11 cellular contexts compared by ENCODE assay signal in the genomic region with DNA sequence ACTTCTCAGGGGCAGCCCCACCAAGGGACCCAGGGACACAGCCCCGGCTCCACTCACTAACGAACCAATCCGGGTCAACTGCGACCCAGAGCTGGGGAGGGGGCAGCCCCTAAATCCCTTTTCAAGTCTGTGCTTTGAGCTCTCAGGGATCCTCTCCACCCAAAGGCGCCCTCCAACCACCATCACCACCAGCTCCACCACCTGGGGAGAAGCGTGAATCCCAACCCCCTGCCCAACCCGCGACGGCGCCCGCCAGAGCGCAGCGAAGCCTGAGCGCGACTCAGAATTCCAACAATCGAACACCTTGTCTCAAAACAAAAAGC. TPM values are rescaled to one million over a fixed set of nuclear protein-coding genes. Genes with fewer than 3 reads are reported as not detected.
DNase-seq lines count a peak whose midpoint lies in the region; ATAC-seq and TF ChIP-seq lines count a peak whose summit lies in the region.
"Had no signal": no experiment of that assay in that cellular context is flagged by ENCODE, and none has a peak within 500 bp of the region (broad histone marks: within the 10 kb centered on the region; RNA-seq: fewer than 3 reads in every experiment).

No MANE protein-coding gene starts in this region.

- H3K27me3 ChIP-seq in HUES6 (ENCODE audit: control insufficient read depth, insufficient read depth, low read length) (peaks cover 59% of the 10 kb centered on the region), skeletal muscle tissue (ENCODE audit: control insufficient read depth in 3 of 3, insufficient read depth in 3 of 3, low read length in 3 of 3) (peaks cover 31 to 33% (median 32%) of the 10 kb centered on the region in 3 donors)

- in situ Hi-C loops in KBM-7 (cut with MboI; ENCODE audit: low pct_unique_long_range_greater_than_20kb, low sequenced_read_pairs): no loop called here

- TF ChIP-seq CTCF in cardiac fibroblast (IDR thresholded peaks at IDR 0.05; ENCODE audit: low read depth, low read length): no peak

- no peak for ATAC-seq in HG02852 (IDR thresholded peaks at IDR 0.05; ENCODE audit: unreplicated experiment)

- peak overlapping the region; percentile 69 for H3K4me3 ChIP-seq in HUES6 (ENCODE audit: low read depth, low read length)
- H3K4me3 ChIP-seq in cardiac fibroblast (replicated peaks in 1 of 2; ENCODE audit: low read depth in 2 of 2, low read length in 2 of 2): peak overlapping the region; percentile 49 to 50
- peak overlapping the region in 2 of 3 donors; percentile 20 to 24 for H3K4me3 ChIP-seq in skeletal muscle tissue (ENCODE audit: low read length in 3 of 3)

- H3K4me1 ChIP-seq in HUES6 (ENCODE audit: control insufficient read depth, insufficient read depth, low read length): peaks cover 14% of the 10 kb centered on the region
- peaks cover 6 to 10% (median 7%) of the 10 kb centered on the region in 3 donors for H3K4me1 ChIP-seq in skeletal muscle tissue (ENCODE audit: control insufficient read depth in 3 of 3, insufficient read depth in 3 of 3, low read length in 3 of 3)

- no peak overlapping the region for H3K27ac ChIP-seq in HUES6 (ENCODE audit: low read depth, low read length)
- no peak overlapping the region for H3K27ac ChIP-seq in skeletal muscle tissue (ENCODE audit: low read depth, low read length)
- H3K27ac ChIP-seq: adrenal gland had no signal

- H3K9ac ChIP-seq in HUES6 (ENCODE audit: low read length) (peak overlapping the region; percentile 69), skeletal muscle tissue (ENCODE audit: low read depth in 1 of 3, low read length in 3 of 3) (no peak overlapping the region)

- H3K9me3 ChIP-seq in HUES6 (ENCODE audit: control insufficient read depth, insufficient read depth, low read depth, low read length): no peaks in the 10 kb centered on the region
- H3K9me3 ChIP-seq in skeletal muscle tissue (ENCODE audit: control insufficient read depth in 3 of 3, low read length in 3 of 3): no peaks in the 10 kb centered on the region
- H3K9me3 ChIP-seq: adrenal gland had no signal

- DNase-seq in cardiac fibroblast (ENCODE audit: low read depth in 2 of 2) (no peak), iPS-NIHi7 (ENCODE audit: extremely low spot score) (peak; percentile 15), NCI-H82 treated with DMSO at 0.1 percent for 48 hours (lab: John Stamatoyannopoulos, UW; ENCODE audit: unreplicated experiment) (no peak), KBM-7 (no peak), NCI-H2081 (lab: John Stamatoyannopoulos, UW) (no peak)
- DNase-seq: DMS79; stimulated activated CD4-positive, alpha-beta T cell treated with anti-CD3 and anti-CD28 coated beads, Interleukin-12 subunit alpha, Interleukin-12 subunit beta, amount 100 ng/mL, for 4 hours had no signal

- H3K36me3 ChIP-seq in HUES6 (ENCODE audit: control insufficient read depth, insufficient read depth, low read length): no peaks in the 10 kb centered on the region
- H3K36me3 ChIP-seq in skeletal muscle tissue (ENCODE audit: control insufficient read depth in 3 of 3, insufficient read depth in 3 of 3, low read length in 3 of 3): no peaks in the 10 kb centered on the region
- H3K36me3 ChIP-seq: adrenal gland had no signal

RNA-seq across cellular contexts. Expression of gene DSC3, which starts 0.5 kb away (rescaled TPM):
- total RNA-seq in skeletal muscle tissue: under 0.01 TPM
